31 cellular contexts compared by ENCODE assay signal in the genomic region with DNA sequence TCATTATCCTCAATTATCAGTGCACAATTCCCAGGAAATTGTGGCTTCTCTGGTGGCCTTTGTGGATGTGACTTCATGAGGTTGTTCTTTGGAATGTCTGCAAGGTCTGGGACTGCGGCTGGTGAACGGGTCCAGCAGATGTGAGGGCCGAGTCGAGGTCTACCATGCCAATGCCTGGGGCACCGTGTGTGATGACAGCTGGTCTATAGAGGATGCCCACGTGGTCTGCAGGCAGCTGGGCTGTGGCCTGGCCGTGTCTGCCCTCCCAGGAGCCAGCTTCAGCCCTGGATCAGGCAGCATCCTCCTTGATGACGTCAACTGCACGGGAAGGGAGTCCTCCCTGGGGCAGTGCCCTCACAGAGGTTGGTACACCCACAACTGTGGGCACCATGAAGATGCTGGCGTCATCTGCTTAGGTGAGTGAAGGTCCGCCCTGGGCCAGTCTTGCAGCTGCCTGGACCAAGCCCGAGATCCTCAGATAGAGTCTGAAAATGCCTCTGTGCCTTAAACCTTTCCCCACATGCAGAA.
"Had no signal": no experiment of that assay in that cellular context is flagged by ENCODE, and none has a peak within 500 bp of the region (broad histone marks: within the 10 kb centered on the region; RNA-seq: fewer than 3 reads in every experiment).

No MANE protein-coding gene starts in this region.

- ATAC-seq: activated CD4-positive, alpha-beta T cell treated with anti-CD3 and anti-CD28 coated beads for 36 hours; activated CD8-positive, alpha-beta memory T cell treated with anti-CD3 and anti-CD28 coated beads, Interleukin-2, amount 10 ng/mL, durations not matched to agents 7 days and 5 days; activated CD8-positive, alpha-beta T cell treated with anti-CD3 and anti-CD28 coated beads, Interleukin-2, amount 10 ng/mL, durations not matched to agents 7 days and 5 days; activated naive CD4-positive, alpha-beta T cell treated with anti-CD3 and anti-CD28 coated beads, Interleukin-2, amount 50 U/mL, for 72 hours; effector memory CD8-positive, alpha-beta T cell; esophagus mucosa; gastrocnemius medialis; heart left ventricle had no signal

- H3K36me3 Mint-ChIP-seq: activated CD4-positive, alpha-beta memory T cell treated with anti-CD3 and anti-CD28 coated beads for 36 hours; activated CD8-positive, alpha-beta memory T cell treated with anti-CD3 and anti-CD28 coated beads, Interleukin-2, amount 10 ng/mL, durations not matched to agents 7 days and 5 days; activated naive CD4-positive, alpha-beta T cell treated with anti-CD3 and anti-CD28 coated beads, Interleukin-2, amount 10 ng/mL, durations not matched to agents 7 days and 5 days; activated naive CD4-positive, alpha-beta T cell treated with anti-CD3 and anti-CD28 coated beads, Interleukin-2, amount 50 U/mL, for 72 hours; activated naive CD8-positive, alpha-beta T cell treated with anti-CD3 and anti-CD28 coated beads, Interleukin-2, amount 10 ng/mL, durations not matched to agents 7 days and 5 days had no signal

- H3K4me3 Mint-ChIP-seq: activated CD4-positive, alpha-beta memory T cell treated with anti-CD3 and anti-CD28 coated beads for 36 hours; activated CD4-positive, alpha-beta T cell treated with anti-CD3 and anti-CD28 coated beads for 36 hours; activated CD4-positive, alpha-beta T cell treated with anti-CD3 and anti-CD28 coated beads, Interleukin-2, amount 10 ng/mL, durations not matched to agents 24 days and 14 days; activated CD8-positive, alpha-beta memory T cell treated with anti-CD3 and anti-CD28 coated beads, Interleukin-2, amount 10 ng/mL, durations not matched to agents 7 days and 5 days; activated CD8-positive, alpha-beta T cell treated with anti-CD3 and anti-CD28 coated beads, Interleukin-2, amount 10 ng/mL, durations not matched to agents 7 days and 5 days; activated naive CD4-positive, alpha-beta T cell treated with anti-CD3 and anti-CD28 coated beads, Interleukin-2, amount 10 ng/mL, durations not matched to agents 7 days and 5 days; activated naive CD8-positive, alpha-beta T cell treated with anti-CD3 and anti-CD28 coated beads, Interleukin-2, amount 10 ng/mL, durations not matched to agents 7 days and 5 days; activated T-helper 1 cell treated with anti-CD3 and anti-CD28 coated beads, Interleukin-12 subunit alpha, Interleukin-12 subunit beta, Interleukin-2, Interleukin-4 antibody, amounts not matched to agents 30 ng/mL and 10 ng/mL and 1 ng/mL, durations not matched to agents 14 hours and 24 hours and 36 hours; central memory CD8-positive, alpha-beta T cell; effector memory CD8-positive, alpha-beta T cell had no signal

- H3K9me3 Mint-ChIP-seq: activated CD4-positive, alpha-beta memory T cell treated with anti-CD3 and anti-CD28 coated beads for 36 hours; activated CD4-positive, alpha-beta T cell treated with anti-CD3 and anti-CD28 coated beads, Interleukin-2, amount 10 ng/mL, durations not matched to agents 24 days and 14 days; activated naive CD4-positive, alpha-beta T cell treated with anti-CD3 and anti-CD28 coated beads, Interleukin-2, amount 10 ng/mL, durations not matched to agents 7 days and 5 days; activated naive CD8-positive, alpha-beta T cell treated with anti-CD3 and anti-CD28 coated beads, Interleukin-2, amount 10 ng/mL, durations not matched to agents 7 days and 5 days; activated T-helper 1 cell treated with anti-CD3 and anti-CD28 coated beads, Interleukin-12 subunit alpha, Interleukin-12 subunit beta, Interleukin-2, Interleukin-4 antibody, amounts not matched to agents 30 ng/mL and 10 ng/mL and 1 ng/mL, durations not matched to agents 14 hours and 24 hours and 36 hours; central memory CD8-positive, alpha-beta T cell; effector memory CD8-positive, alpha-beta T cell had no signal

- H3K27me3 Mint-ChIP-seq: activated CD4-positive, alpha-beta T cell treated with anti-CD3 and anti-CD28 coated beads, Interleukin-2, amount 10 ng/mL, durations not matched to agents 24 days and 14 days; activated naive CD4-positive, alpha-beta T cell treated with anti-CD3 and anti-CD28 coated beads, Interleukin-2, amount 10 ng/mL, durations not matched to agents 7 days and 5 days; activated naive CD8-positive, alpha-beta T cell treated with anti-CD3 and anti-CD28 coated beads, Interleukin-2, amount 10 ng/mL, durations not matched to agents 7 days and 5 days had no signal

- H3K9me3 ChIP-seq: gastrocnemius medialis, heart left ventricle had no signal

- H3K4me1 Mint-ChIP-seq: activated CD4-positive, alpha-beta T cell treated with anti-CD3 and anti-CD28 coated beads for 36 hours; activated CD4-positive, alpha-beta T cell treated with anti-CD3 and anti-CD28 coated beads, Interleukin-2, amount 10 ng/mL, durations not matched to agents 24 days and 14 days; activated CD8-positive, alpha-beta memory T cell treated with anti-CD3 and anti-CD28 coated beads, Interleukin-2, amount 10 ng/mL, durations not matched to agents 7 days and 5 days; activated naive CD4-positive, alpha-beta T cell treated with anti-CD3 and anti-CD28 coated beads, Interleukin-2, amount 10 ng/mL, durations not matched to agents 7 days and 5 days; activated naive CD8-positive, alpha-beta T cell treated with anti-CD3 and anti-CD28 coated beads, Interleukin-2, amount 10 ng/mL, durations not matched to agents 7 days and 5 days; central memory CD8-positive, alpha-beta T cell had no signal

- DNase-seq: activated CD4-positive, alpha-beta memory T cell treated with anti-CD3 and anti-CD28 coated beads for 36 hours; activated CD4-positive, alpha-beta T cell treated with anti-CD3 and anti-CD28 coated beads for 36 hours; activated CD4-positive, alpha-beta T cell treated with anti-CD3 and anti-CD28 coated beads, Interleukin-2, amount 10 ng/mL, durations not matched to agents 24 days and 14 days; activated CD4-positive, CD25-positive, alpha-beta regulatory T cell; activated CD4-positive, CD25-positive, alpha-beta regulatory T cell treated with anti-CD3 and anti-CD28 coated beads, Interleukin-2, amount 50 U/mL, for 72 hours; activated CD8-positive, alpha-beta memory T cell treated with anti-CD3 and anti-CD28 coated beads, Interleukin-2, amount 10 ng/mL, durations not matched to agents 7 days and 5 days; activated CD8-positive, alpha-beta memory T cell treated with anti-CD3 and anti-CD28 coated beads, Interleukin-2, amount 50 U/mL, for 4 hours; activated CD8-positive, alpha-beta T cell treated with anti-CD3 and anti-CD28 coated beads, Interleukin-2, amount 10 ng/mL, durations not matched to agents 7 days and 5 days; activated gamma-delta T cell; activated naive CD4-positive, alpha-beta T cell; activated naive CD4-positive, alpha-beta T cell treated with anti-CD3 and anti-CD28 coated beads, Interleukin-2, amount 10 ng/mL, durations not matched to agents 7 days and 5 days; activated naive CD8-positive, alpha-beta T cell treated with anti-CD3 and anti-CD28 coated beads, Interleukin-2, amount 10 ng/mL, durations not matched to agents 7 days and 5 days; activated T-cell treated with anti-CD3 and anti-CD28 coated beads, Interleukin-2, amount 50 U/mL, for 1 hour; activated T-cell treated with anti-CD3 and anti-CD28 coated beads, Interleukin-2, amount 50 U/mL, for 48 hours; amniotic stem cell; anterior cingulate cortex; brain microvascular endothelial cell; cortex of kidney; dermis blood vessel endothelial cell; effector CD4-positive, alpha-beta T cell; effector memory CD8-positive, alpha-beta T cell; foreskin fibroblast; gastrocnemius medialis; glutamatergic neuron; heart left ventricle; T-helper 1 cell; T-helper 2 cell had no signal

- H3K27ac Mint-ChIP-seq: activated CD4-positive, alpha-beta memory T cell treated with anti-CD3 and anti-CD28 coated beads for 36 hours; activated CD4-positive, alpha-beta T cell treated with anti-CD3 and anti-CD28 coated beads for 36 hours; activated CD4-positive, alpha-beta T cell treated with anti-CD3 and anti-CD28 coated beads, Interleukin-2, amount 10 ng/mL, durations not matched to agents 24 days and 14 days; activated CD8-positive, alpha-beta memory T cell treated with anti-CD3 and anti-CD28 coated beads, Interleukin-2, amount 10 ng/mL, durations not matched to agents 7 days and 5 days; activated CD8-positive, alpha-beta T cell treated with anti-CD3 and anti-CD28 coated beads, Interleukin-2, amount 10 ng/mL, durations not matched to agents 7 days and 5 days; activated naive CD4-positive, alpha-beta T cell treated with anti-CD3 and anti-CD28 coated beads, Interleukin-2, amount 10 ng/mL, durations not matched to agents 7 days and 5 days; activated naive CD4-positive, alpha-beta T cell treated with anti-CD3 and anti-CD28 coated beads, Interleukin-2, amount 50 U/mL, for 72 hours; activated naive CD8-positive, alpha-beta T cell treated with anti-CD3 and anti-CD28 coated beads, Interleukin-2, amount 10 ng/mL, durations not matched to agents 7 days and 5 days; activated T-helper 1 cell treated with anti-CD3 and anti-CD28 coated beads, Interleukin-12 subunit alpha, Interleukin-12 subunit beta, Interleukin-2, Interleukin-4 antibody, amounts not matched to agents 30 ng/mL and 10 ng/mL and 1 ng/mL, durations not matched to agents 14 hours and 24 hours and 36 hours; effector memory CD8-positive, alpha-beta T cell had no signal
